Comparison of ENCODE assay signal across 20 cellular contexts in the genomic region with DNA sequence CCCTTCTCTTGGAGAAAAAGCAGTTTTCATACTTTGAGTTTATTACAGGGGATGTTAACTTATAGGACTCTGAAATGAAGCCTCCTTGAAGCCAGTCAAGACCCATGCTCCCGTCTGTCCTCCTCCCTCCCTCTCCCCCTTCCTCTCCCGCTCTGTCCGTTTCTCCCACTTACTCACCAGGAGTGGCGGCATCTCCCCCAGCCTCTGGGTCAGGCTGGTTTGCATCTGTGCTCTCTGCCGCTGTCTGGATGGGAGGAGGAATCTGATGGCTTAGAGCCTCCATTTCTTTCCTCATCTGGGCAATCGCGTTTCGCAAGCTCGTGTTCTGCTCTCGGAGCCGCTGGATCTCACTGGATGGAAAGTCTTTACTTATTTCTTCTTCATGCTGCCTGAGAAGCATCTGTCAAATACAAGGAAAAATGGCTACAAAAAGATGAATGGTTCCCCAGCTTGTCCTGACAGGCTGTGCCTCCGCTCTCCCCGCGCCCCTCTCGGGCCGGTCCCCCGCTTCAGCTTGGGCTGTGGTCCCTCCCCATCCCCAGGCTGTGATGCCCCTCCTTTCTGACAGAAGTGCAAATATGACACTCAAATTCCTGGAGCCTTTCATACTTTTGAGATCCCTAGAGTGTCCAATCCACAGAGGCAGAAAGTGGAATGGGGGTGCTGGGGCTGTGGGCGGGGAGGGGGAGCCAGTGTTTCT.
"Had no signal": no experiment of that assay in that cellular context is flagged by ENCODE, and none has a peak within 500 bp of the region (broad histone marks: within the 10 kb centered on the region; RNA-seq: fewer than 3 reads in every experiment).

No MANE protein-coding gene starts in this region.

- H3K36me3 ChIP-seq: neural progenitor cell, transverse colon had no signal

- ATAC-seq: activated T-cell treated with anti-CD3 and anti-CD28 coated beads, Interleukin-2, amount 50 U/mL, for 72 hours; heart left ventricle; left ventricle myocardium superior; naive thymus-derived CD4-positive, alpha-beta T cell; right cardiac atrium had no signal

- H3K4me1 ChIP-seq: esophagus muscularis mucosa, foreskin keratinocyte, heart left ventricle, transverse colon had no signal

- H3K27me3 ChIP-seq: esophagus muscularis mucosa, foreskin keratinocyte, heart left ventricle, transverse colon had no signal

- H3K9me3 ChIP-seq: esophagus muscularis mucosa, heart left ventricle, transverse colon had no signal

- H3K27ac Mint-ChIP-seq: activated naive CD8-positive, alpha-beta T cell; activated T-cell treated with anti-CD3 and anti-CD28 coated beads, Interleukin-2, amount 50 U/mL, for 72 hours; immature natural killer cell; neural progenitor cell had no signal

- H3K27me3 Mint-ChIP-seq: activated naive CD8-positive, alpha-beta T cell; naive thymus-derived CD4-positive, alpha-beta T cell had no signal

- DNase-seq: activated CD4-positive, alpha-beta T cell treated with anti-CD3 and anti-CD28 coated beads for 4 hours; activated CD4-positive, alpha-beta T cell treated with anti-CD3 and anti-CD28 coated beads, Interleukin-2, amount 50 U/mL, for 4 hours; activated CD4-positive, CD25-positive, alpha-beta regulatory T cell; activated naive CD4-positive, alpha-beta T cell; activated T-cell treated with anti-CD3 and anti-CD28 coated beads for 4 hours; activated T-cell treated with anti-CD3 and anti-CD28 coated beads, Interleukin-2, amount 50 U/mL, for 72 hours; amniotic stem cell; caudate nucleus; immature natural killer cell; left ventricle myocardium superior; midbrain; naive thymus-derived CD4-positive, alpha-beta T cell; right cardiac atrium; stimulated activated naive CD4-positive, alpha-beta T cell; transverse colon had no signal

- H3K9me3 Mint-ChIP-seq: activated T-cell treated with anti-CD3 and anti-CD28 coated beads, Interleukin-2, amount 50 U/mL, for 72 hours; immature natural killer cell; neural progenitor cell had no signal

- H3K4me3 Mint-ChIP-seq: activated naive CD8-positive, alpha-beta T cell; activated T-cell treated with anti-CD3 and anti-CD28 coated beads, Interleukin-2, amount 50 U/mL, for 72 hours; immature natural killer cell; naive thymus-derived CD4-positive, alpha-beta T cell; neural progenitor cell had no signal

- H3K4me3 ChIP-seq: esophagus muscularis mucosa, heart left ventricle, neural progenitor cell, transverse colon had no signal

- H2AFZ ChIP-seq: neural progenitor cell had no signal

- H3K4me1 Mint-ChIP-seq: immature natural killer cell had no signal

- H3K4me2 ChIP-seq: neural progenitor cell had no signal

- H3K9ac ChIP-seq: neural progenitor cell had no signal

- H3K27ac ChIP-seq: esophagus muscularis mucosa, heart left ventricle, neural progenitor cell, transverse colon had no signal
